In the genomic region with DNA sequence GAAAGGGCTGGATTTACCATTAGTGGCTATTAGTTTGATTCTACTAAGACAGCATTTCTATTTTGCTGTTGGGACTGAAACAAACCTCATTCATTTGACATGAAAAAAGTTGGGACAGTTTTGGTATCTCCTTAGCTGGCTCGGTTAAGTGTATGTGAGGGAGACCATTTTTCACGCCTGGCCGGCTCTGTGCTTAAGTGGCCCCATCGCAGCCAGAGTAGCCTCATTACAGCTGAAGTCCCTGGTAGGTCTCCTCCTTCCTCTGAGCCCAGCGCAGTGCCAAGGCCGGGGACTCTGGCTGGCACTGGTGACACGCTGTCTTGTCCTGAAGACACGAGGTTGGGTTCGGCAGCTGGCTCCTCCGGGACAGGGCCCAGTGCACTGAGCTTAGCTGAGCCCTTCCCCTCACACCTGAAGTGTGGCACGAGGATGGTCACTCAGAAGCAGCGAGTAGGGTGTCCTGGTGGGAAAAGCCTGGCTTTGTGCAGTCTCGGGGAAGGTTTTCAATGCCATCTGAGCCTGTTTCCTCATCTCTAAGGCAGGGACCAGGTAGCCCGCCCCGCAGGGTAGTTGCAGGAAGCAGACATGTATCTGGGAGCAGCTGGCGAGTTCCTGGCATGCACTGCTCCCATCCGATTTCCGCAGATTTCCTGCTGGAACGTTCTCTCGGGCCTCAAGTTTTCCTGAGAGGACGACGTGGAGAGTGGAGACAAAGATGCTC, we compare ENCODE assay signal across 8 cellular contexts.
DNase-seq lines count a peak whose midpoint lies in the region; ATAC-seq and TF ChIP-seq lines count a peak whose summit lies in the region.

No MANE protein-coding gene starts in this region.

- H3K9me3 ChIP-seq in heart right ventricle = peaks cover 0 to 11% (median 0%) of the 10 kb centered on the region in 11 donors

- H3K4me3 ChIP-seq in heart right ventricle = peak overlapping the region; percentile 58 to 92 (median 70)

- H3K27ac Mint-ChIP-seq in stimulated activated naive B cell treated with anti-CD40 and anti-IgM and Interleukin-4, amounts not matched to agents 10 μg/mL and 1 μg/mL and 100 μg/mL, for 72 hours = peak overlapping the region; percentile 98

- H3K4me1 ChIP-seq in heart right ventricle = peaks cover 0 to 40% (median 26%) of the 10 kb centered on the region in 9 donors

- intact Hi-C loops in heart right ventricle (cut with DNase I) = loop anchor here in 6 of 10 donors (5.0 to 10.0 kb wide), 7 partner anchors 68 to 488 kb away; a partner anchor contains a TSS

- no peaks in the 10 kb centered on the region for H3K36me3 Mint-ChIP-seq in activated T-cell treated with anti-CD3 and anti-CD28 coated beads, Interleukin-2, amount 50 U/mL, for 4 hours (ENCODE audit: insufficient read depth)
- H3K36me3 Mint-ChIP-seq in stimulated activated naive B cell treated with anti-CD40 and anti-IgM and Interleukin-4, amounts not matched to agents 10 μg/mL and 1 μg/mL and 100 μg/mL, for 72 hours = peaks cover 0 to 8% of the 10 kb centered on the region in 2 donors

- peak overlapping the region; percentile 94 for H3K4me3 Mint-ChIP-seq in activated T-cell treated with anti-CD3 and anti-CD28 coated beads, Interleukin-2, amount 50 U/mL, for 4 hours
- peak overlapping the region; percentile 92 to 95 for H3K4me3 Mint-ChIP-seq in stimulated activated naive B cell treated with anti-CD40 and anti-IgM and Interleukin-4, amounts not matched to agents 10 μg/mL and 1 μg/mL and 100 μg/mL, for 72 hours

- no peak for TF ChIP-seq CTCF in heart right ventricle (IDR thresholded peaks at IDR 0.05)

- ATAC-seq in GM18867 (IDR thresholded peaks at IDR 0.05; ENCODE audit: unreplicated experiment) (peak; percentile 17), HG03280 (IDR thresholded peaks at IDR 0.05; ENCODE audit: unreplicated experiment) (peak; percentile 13), heart right ventricle (peak; percentile 0 to 24 (median 6)), GM21737 (IDR thresholded peaks at IDR 0.05; ENCODE audit: unreplicated experiment) (no peak)
- ATAC-seq in activated T-cell treated with anti-CD3 and anti-CD28 coated beads, Interleukin-2, amount 50 U/mL, for 4 hours = no peak
- peak; percentile 15 to 19 for ATAC-seq in stimulated activated naive B cell treated with anti-CD40 and anti-IgM and Interleukin-4, amounts not matched to agents 10 μg/mL and 1 μg/mL and 100 μg/mL, for 72 hours (replicated peaks)

- peak overlapping the region; percentile 55 to 98 (median 94) for H3K27ac ChIP-seq in heart right ventricle

- peaks cover 5% of the 10 kb centered on the region for H3K9me3 Mint-ChIP-seq in activated T-cell treated with anti-CD3 and anti-CD28 coated beads, Interleukin-2, amount 50 U/mL, for 4 hours
- H3K9me3 Mint-ChIP-seq in stimulated activated naive B cell treated with anti-CD40 and anti-IgM and Interleukin-4, amounts not matched to agents 10 μg/mL and 1 μg/mL and 100 μg/mL, for 72 hours = peaks cover 6 to 9% of the 10 kb centered on the region in 2 donors

- no peaks in the 10 kb centered on the region for H3K27me3 ChIP-seq in heart right ventricle

- whole genome bisulfite sequencing in heart right ventricle, 2 donors = 45% methylated on average over 22 of the region's 22 CpGs

- H3K4me1 Mint-ChIP-seq in activated T-cell treated with anti-CD3 and anti-CD28 coated beads, Interleukin-2, amount 50 U/mL, for 4 hours (ENCODE audit: low read depth) = peaks cover 26% of the 10 kb centered on the region
- H3K4me1 Mint-ChIP-seq in stimulated activated naive B cell treated with anti-CD40 and anti-IgM and Interleukin-4, amounts not matched to agents 10 μg/mL and 1 μg/mL and 100 μg/mL, for 72 hours = peaks cover 11 to 28% of the 10 kb centered on the region in 2 donors

- DNase-seq in AG08395 (ENCODE audit: low spot score) (peak; percentile 10), heart right ventricle (peak; percentile 23 to 32), SHP77 treated with DMSO at 0.1 percent for 48 hours (lab: John Stamatoyannopoulos, UW) (no peak)
- DNase-seq in activated T-cell treated with anti-CD3 and anti-CD28 coated beads, Interleukin-2, amount 50 U/mL, for 4 hours = no peak
- peak; percentile 9 for DNase-seq in stimulated activated naive B cell treated with anti-CD40 and anti-IgM and Interleukin-4, amounts not matched to agents 10 μg/mL and 1 μg/mL and 100 μg/mL, for 72 hours

- H3K27me3 Mint-ChIP-seq in activated T-cell treated with anti-CD3 and anti-CD28 coated beads, Interleukin-2, amount 50 U/mL, for 4 hours (ENCODE audit: low read depth) = no peaks in the 10 kb centered on the region
- H3K27me3 Mint-ChIP-seq in stimulated activated naive B cell treated with anti-CD40 and anti-IgM and Interleukin-4, amounts not matched to agents 10 μg/mL and 1 μg/mL and 100 μg/mL, for 72 hours = peaks cover 0 to under 1% of the 10 kb centered on the region in 2 donors

- no peaks in the 10 kb centered on the region for H3K36me3 ChIP-seq in heart right ventricle

Comparison
In these comparisons a context has a peak if more than half of its experiments do, and no peak if none do; other contexts are left out.
1. DNase-seq: peak in AG08395 (single experiment), heart right ventricle (2 of 2) and stimulated activated naive B cell treated with anti-CD40 and anti-IgM and Interleukin-4, amounts not matched to agents 10 μg/mL and 1 μg/mL and 100 μg/mL, for 72 hours (single experiment); none in activated T-cell treated with anti-CD3 and anti-CD28 coated beads, Interleukin-2, amount 50 U/mL, for 4 hours (single experiment) and SHP77 treated with DMSO at 0.1 percent for 48 hours (single experiment).
2. ATAC-seq: peak in GM18867 (single experiment), HG03280 (single experiment), heart right ventricle (8 of 8) and stimulated activated naive B cell treated with anti-CD40 and anti-IgM and Interleukin-4, amounts not matched to agents 10 μg/mL and 1 μg/mL and 100 μg/mL, for 72 hours (2 of 2); none in activated T-cell treated with anti-CD3 and anti-CD28 coated beads, Interleukin-2, amount 50 U/mL, for 4 hours (0 of 2) and GM21737 (single experiment).